Comparison of ENCODE assay signal across 18 cellular contexts in the genomic region with DNA sequence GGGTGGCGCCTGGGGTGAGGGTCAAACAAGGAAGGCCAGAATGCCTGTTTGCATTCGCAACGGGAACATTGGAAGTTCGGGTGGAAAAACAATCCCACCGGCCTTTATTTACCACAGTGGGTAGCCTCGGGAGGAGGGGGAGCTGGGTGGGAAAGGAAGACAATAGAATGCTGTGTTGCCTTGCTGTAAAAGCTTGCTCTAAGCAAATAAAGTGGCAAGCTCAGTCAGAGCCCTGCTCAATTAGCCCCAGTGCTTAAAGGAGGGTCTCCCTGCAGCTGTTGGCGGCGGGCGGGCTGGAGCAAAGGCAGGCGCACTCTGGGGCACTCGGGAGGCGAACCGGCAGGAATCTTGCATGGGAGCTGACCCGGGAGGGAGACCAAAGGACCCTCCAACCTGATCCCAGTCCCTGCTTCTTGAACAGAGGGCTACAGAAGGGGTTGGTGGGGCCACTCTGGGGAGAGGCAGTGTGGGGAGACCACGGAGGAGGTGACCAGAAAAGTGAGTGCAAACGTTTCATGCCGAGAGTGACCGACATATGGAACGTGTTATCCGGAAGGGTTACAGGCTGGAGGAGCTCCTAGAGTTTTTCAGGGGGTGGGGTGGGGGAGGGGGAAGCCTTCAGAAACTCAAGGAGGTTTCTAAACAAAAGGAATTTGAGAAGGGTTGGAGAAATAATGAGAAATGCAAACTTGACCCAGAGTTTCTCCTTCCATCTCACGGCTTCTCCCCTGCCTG. TPM values are rescaled to one million over a fixed set of nuclear protein-coding genes. Genes with fewer than 3 reads are reported as not detected.
DNase-seq lines count a peak whose midpoint lies in the region; TF ChIP-seq lines count a peak whose summit lies in the region.
"Had no signal": no experiment of that assay in that cellular context is flagged by ENCODE, and none has a peak within 500 bp of the region (broad histone marks: within the 10 kb centered on the region; RNA-seq: fewer than 3 reads in every experiment).

No MANE protein-coding gene starts in this region.

- H3K27ac ChIP-seq in H9 (ENCODE audit: insufficient read length, low read depth, low read length) (no peak overlapping the region), fibroblast of lung (ENCODE audit: insufficient read depth, low read length) (no peak overlapping the region), neuronal stem cell (replicated peaks; ENCODE audit: low read length) (peak overlapping the region; percentile 87), mammary epithelial cell (ENCODE audit: insufficient read depth, low read depth, low read length) (no peak overlapping the region)
- H3K27ac ChIP-seq in effector memory CD4-positive, alpha-beta T cell (ENCODE audit: insufficient read depth, low read length, poor library complexity, severe bottlenecking): no peak overlapping the region
- H3K27ac ChIP-seq: gastroesophageal sphincter had no signal

- H3K9me3 Mint-ChIP-seq in H9: no peaks in the 10 kb centered on the region
- H3K9me3 Mint-ChIP-seq in activated CD4-positive, alpha-beta T cell treated with anti-CD3 and anti-CD28 coated beads, Interleukin-2, amount 10 ng/mL, durations not matched to agents 7 days and 5 days: no peaks in the 10 kb centered on the region
- H3K9me3 Mint-ChIP-seq: activated T-cell treated with anti-CD3 and anti-CD28 coated beads, Interleukin-2, amount 50 U/mL, for 24 hours; CD4-positive, CD25-positive, alpha-beta regulatory T cell; effector memory CD8-positive, alpha-beta T cell; IgD-negative memory B cell had no signal

- no peaks in the 10 kb centered on the region for H3K79me2 ChIP-seq in H9 (ENCODE audit: insufficient read depth, low read length)
- H3K79me2 ChIP-seq in fibroblast of lung (ENCODE audit: control insufficient read depth, insufficient read depth, low read length): no peaks in the 10 kb centered on the region
- no peaks in the 10 kb centered on the region for H3K79me2 ChIP-seq in mammary epithelial cell (ENCODE audit: insufficient read depth, low read length)

- no peak overlapping the region for H4K5ac ChIP-seq in H9 (ENCODE audit: insufficient read length, low read depth, low read length)

- H3K4me3 ChIP-seq in fibroblast of lung (replicated peaks in 1 of 4; ENCODE audit: control extremely low read depth in 1 of 4, insufficient read depth in 1 of 4, low read depth in 3 of 4, low read length in 4 of 4) (no peak overlapping the region), neuronal stem cell (ENCODE audit: low read length in 2 of 2) (peak overlapping the region in 1 of 2 donors; percentile 62), mammary epithelial cell (replicated peaks in 1 of 3; ENCODE audit: insufficient read depth in 1 of 3, low read depth in 2 of 3, low read length in 3 of 3) (no peak overlapping the region)
- H3K4me3 ChIP-seq in effector memory CD4-positive, alpha-beta T cell (ENCODE audit: insufficient read depth, low read depth, low read length, poor library complexity, severe bottlenecking): no peak overlapping the region
- H3K4me3 ChIP-seq: gastroesophageal sphincter had no signal

- H3K4ac ChIP-seq in H9 (ENCODE audit: low read depth, low read length) (no peak overlapping the region), neuronal stem cell (ENCODE audit: low read length) (no peak overlapping the region)

- H2BK120ac ChIP-seq in H9 (ENCODE audit: low read depth, low read length, poor library complexity, severe bottlenecking): no peak overlapping the region
- H2BK120ac ChIP-seq in neuronal stem cell (ENCODE audit: low read depth, low read length): no peak overlapping the region

- no CpG with 5 or more reads among the region's 21 CpGs for WGBS in H9 (ENCODE audit: extremely low coverage, insufficient read length, low lambda C conversion rate)
- no CpG with 5 or more reads among the region's 21 CpGs for WGBS in neuronal stem cell (ENCODE audit: extremely low coverage in 2 of 2, insufficient read length in 2 of 2, insufficient replicate concordance in 1 of 2), 2 donors
- WGBS in mammary epithelial cell (ENCODE audit: low coverage, missing lambda C conversion rate): 82% methylated on average over 2 of the region's 21 CpGs

- H3K36me3 Mint-ChIP-seq in H9 (ENCODE audit: insufficient read depth in 1 of 3, low read depth in 3 of 3): no peaks in the 10 kb centered on the region
- H3K36me3 Mint-ChIP-seq in activated CD4-positive, alpha-beta T cell treated with anti-CD3 and anti-CD28 coated beads, Interleukin-2, amount 10 ng/mL, durations not matched to agents 7 days and 5 days (ENCODE audit: low read depth): no peaks in the 10 kb centered on the region
- H3K36me3 Mint-ChIP-seq: CD4-positive, CD25-positive, alpha-beta regulatory T cell; IgD-negative memory B cell had no signal

- no peaks in the 10 kb centered on the region for H3K9me3 ChIP-seq in H9 (ENCODE audit: control insufficient read depth, low read depth, low read length)
- no peaks in the 10 kb centered on the region for H3K9me3 ChIP-seq in fibroblast of lung (ENCODE audit: control insufficient read depth, insufficient read depth, low read depth, low read length)
- H3K9me3 ChIP-seq in neuronal stem cell (replicated peaks in 1 of 2; ENCODE audit: control insufficient read depth in 2 of 2, insufficient read depth in 1 of 2, low read depth in 1 of 2, low read length in 2 of 2): peaks cover 0 to 2% of the 10 kb centered on the region in 2 donors
- H3K9me3 ChIP-seq in effector memory CD4-positive, alpha-beta T cell (ENCODE audit: control insufficient read depth, low read length): no peaks in the 10 kb centered on the region
- no peaks in the 10 kb centered on the region for H3K9me3 ChIP-seq in mammary epithelial cell (replicated peaks; ENCODE audit: insufficient read depth, low read length)
- H3K9me3 ChIP-seq: gastroesophageal sphincter had no signal

- no peak overlapping the region for H3T11ph ChIP-seq in H9 (ENCODE audit: low read length)

- no peak overlapping the region for H3K56ac ChIP-seq in H9 (ENCODE audit: insufficient read length, low read depth, low read length)

- H2BK15ac ChIP-seq in H9 (ENCODE audit: low read depth, low read length): no peak overlapping the region
- no peak overlapping the region for H2BK15ac ChIP-seq in neuronal stem cell (ENCODE audit: low read length)

- H3K4me1 Mint-ChIP-seq in H9: peaks cover 14 to 24% of the 10 kb centered on the region in 2 experiments
- no peaks in the 10 kb centered on the region for H3K4me1 Mint-ChIP-seq in activated CD4-positive, alpha-beta T cell treated with anti-CD3 and anti-CD28 coated beads, Interleukin-2, amount 10 ng/mL, durations not matched to agents 7 days and 5 days
- H3K4me1 Mint-ChIP-seq: CD4-positive, CD25-positive, alpha-beta regulatory T cell had no signal

- H3K23me2 ChIP-seq in H9 (ENCODE audit: insufficient read length, low read depth, low read length, poor library complexity, severe bottlenecking): peaks cover 12% of the 10 kb centered on the region

- no peak for TF ChIP-seq CTCF in H9 (conservative IDR thresholded peaks at IDR 0.05)
- TF ChIP-seq CTCF in fibroblast of lung (conservative IDR thresholded peaks at IDR 0.05 in 1 of 2, IDR thresholded peaks at IDR 0.05 in 1 of 2; ENCODE audit: low read depth in 1 of 2, low read length in 2 of 2): no peak
- TF ChIP-seq CTCF in mammary epithelial cell (conservative IDR thresholded peaks at IDR 0.05 in 1 of 2, IDR thresholded peaks at IDR 0.05 in 1 of 2; ENCODE audit: extremely low read depth in 1 of 2, insufficient read depth in 1 of 2, low read depth in 1 of 2, low read length in 2 of 2): no peak

- dilution Hi-C loops in mammary epithelial cell (cut with HindIII; ENCODE audit: low sequenced_read_pairs): no loop called here

- no peak overlapping the region; a peak in 4 of 5 replicates for H3K4me3 Mint-ChIP-seq in H9
- no peak overlapping the region for H3K4me3 Mint-ChIP-seq in activated CD4-positive, alpha-beta T cell treated with anti-CD3 and anti-CD28 coated beads, Interleukin-2, amount 10 ng/mL, durations not matched to agents 7 days and 5 days
- H3K4me3 Mint-ChIP-seq: activated T-cell treated with anti-CD3 and anti-CD28 coated beads, Interleukin-2, amount 50 U/mL, for 24 hours; CD4-positive, CD25-positive, alpha-beta regulatory T cell; effector memory CD8-positive, alpha-beta T cell; IgD-negative memory B cell had no signal

- H4K91ac ChIP-seq in H9 (ENCODE audit: insufficient read length, low read depth, low read length): no peak overlapping the region
- no peak overlapping the region for H4K91ac ChIP-seq in neuronal stem cell (ENCODE audit: low read depth, low read length, poor library complexity)

- no peak overlapping the region for H3K23ac ChIP-seq in H9 (ENCODE audit: insufficient read length, low read depth, low read length)
- no peak overlapping the region for H3K23ac ChIP-seq in neuronal stem cell (ENCODE audit: low read depth, low read length, poor library complexity)

- in situ Hi-C loops in mammary epithelial cell (cut with MboI; ENCODE audit: low sequenced_read_pairs in 2 of 2): no loop called here

- H3K4me2 ChIP-seq in H9 (ENCODE audit: insufficient read depth, insufficient read length, low read length) (peak overlapping the region; percentile 67), fibroblast of lung (ENCODE audit: extremely low read depth, insufficient read depth, low read length) (peak overlapping the region; percentile 17), neuronal stem cell (ENCODE audit: insufficient read depth, low read length, poor library complexity, severe bottlenecking) (peak overlapping the region; percentile 68), mammary epithelial cell (ENCODE audit: insufficient read depth, low read depth, low read length) (no peak overlapping the region)

- H4K20me1 ChIP-seq in H9 (ENCODE audit: control insufficient read depth, insufficient read depth, insufficient read length) (no peaks in the 10 kb centered on the region), fibroblast of lung (ENCODE audit: control insufficient read depth, extremely low read depth, insufficient read depth, low read length) (no peaks in the 10 kb centered on the region), mammary epithelial cell (ENCODE audit: insufficient read depth, low read length) (no peaks in the 10 kb centered on the region)

- peaks cover 3% of the 10 kb centered on the region; the same call in 1 of the 2 replicates for H3K27me3 ChIP-seq in H9 (ENCODE audit: insufficient read depth, low read length)
- H3K27me3 ChIP-seq in fibroblast of lung (ENCODE audit: control insufficient read depth, insufficient read depth, low read length): no peaks in the 10 kb centered on the region
- H3K27me3 ChIP-seq in neuronal stem cell (ENCODE audit: control insufficient read depth in 3 of 3, insufficient read depth in 3 of 3, low read depth in 1 of 3, low read length in 3 of 3): peaks cover 0 to 45% (median 0%) of the 10 kb centered on the region in 3 experiments
- H3K27me3 ChIP-seq in effector memory CD4-positive, alpha-beta T cell (replicated peaks; ENCODE audit: control insufficient read depth, insufficient read depth, low read length, poor library complexity, severe bottlenecking): peaks cover 4% of the 10 kb centered on the region
- no peaks in the 10 kb centered on the region for H3K27me3 ChIP-seq in mammary epithelial cell (ENCODE audit: insufficient read depth, low read length)

- H3K27me3 Mint-ChIP-seq in H9 (ENCODE audit: low read depth): peaks cover 17% of the 10 kb centered on the region
- H3K27me3 Mint-ChIP-seq in activated CD4-positive, alpha-beta T cell treated with anti-CD3 and anti-CD28 coated beads, Interleukin-2, amount 10 ng/mL, durations not matched to agents 7 days and 5 days: no peaks in the 10 kb centered on the region
- H3K27me3 Mint-ChIP-seq: CD4-positive, CD25-positive, alpha-beta regulatory T cell had no signal

- H3K14ac ChIP-seq in H9 (ENCODE audit: insufficient read depth, low read length) (peak overlapping the region; percentile 92), neuronal stem cell (ENCODE audit: low read length) (no peak overlapping the region)

- H4K8ac ChIP-seq in H9 (replicated peaks; ENCODE audit: insufficient read length, low read depth, low read length) (no peak overlapping the region), neuronal stem cell (ENCODE audit: low read depth, low read length) (no peak overlapping the region)

- intact Hi-C loops in mammary epithelial cell (cut with micrococcal nuclease): no loop called here

- H3K9ac ChIP-seq in H9 (ENCODE audit: extremely low read depth, insufficient read length, low read length) (peak overlapping the region; percentile 27), fibroblast of lung (ENCODE audit: insufficient read depth, low read length) (no peak overlapping the region), neuronal stem cell (ENCODE audit: low read depth, low read length, poor library complexity) (peak overlapping the region; percentile 75), mammary epithelial cell (ENCODE audit: insufficient read depth, low read length) (no peak overlapping the region)

- no peak overlapping the region for H2BK20ac ChIP-seq in H9 (ENCODE audit: low read depth, low read length, poor library complexity, severe bottlenecking)

- DNase-seq in H9 (peak; percentile 65), NCI-H2227 treated with DMSO at 0.1 percent for 48 hours (lab: John Stamatoyannopoulos, UW) (peak; percentile 0), fibroblast of lung (ENCODE audit: low read depth in 2 of 2) (peak; percentile 8 to 17), neuronal stem cell (ENCODE audit: low spot score) (peak; percentile 72), COLO829 (ENCODE audit: low spot score) (no peak), mammary epithelial cell (no peak)
- DNase-seq in effector memory CD4-positive, alpha-beta T cell: no peak
- DNase-seq in activated CD4-positive, alpha-beta T cell treated with anti-CD3 and anti-CD28 coated beads, Interleukin-2, amount 10 ng/mL, durations not matched to agents 7 days and 5 days: no peak
- DNase-seq: activated CD4-positive, alpha-beta T cell treated with anti-CD3 and anti-CD28 coated beads for 1 hour; activated T-cell treated with anti-CD3 and anti-CD28 coated beads, Interleukin-2, amount 50 U/mL, for 24 hours; CD4-positive, CD25-positive, alpha-beta regulatory T cell; effector memory CD8-positive, alpha-beta T cell; left ventricle myocardium superior; NCI-H1048; OCI-M1 had no signal

- CTCF ChIA-PET in mammary epithelial cell (lab: Charles Lee; ENCODE audit: low non-redundant PET): no interaction called here
- CTCF ChIA-PET in activated CD4-positive, alpha-beta T cell treated with anti-CD3 and anti-CD28 coated beads, Interleukin-2, amount 10 ng/mL, durations not matched to agents 7 days and 5 days (lab: Charles Lee): no interaction called here

- no peak overlapping the region for H2BK12ac ChIP-seq in H9 (ENCODE audit: insufficient read length, low read depth, low read length)
- H2BK12ac ChIP-seq in neuronal stem cell (ENCODE audit: low read length): peak overlapping the region; percentile 67

- POLR2A ChIA-PET in activated CD4-positive, alpha-beta T cell treated with anti-CD3 and anti-CD28 coated beads, Interleukin-2, amount 10 ng/mL, durations not matched to agents 7 days and 5 days (lab: Charles Lee): no interaction called here

- H3K18ac ChIP-seq in H9 (ENCODE audit: insufficient read length, low read depth, low read length): peak overlapping the region; percentile 49
- peak overlapping the region; percentile 95 for H3K18ac ChIP-seq in neuronal stem cell (ENCODE audit: low read length)

- H2AFZ ChIP-seq in H9 (ENCODE audit: low read length): peak overlapping the region; percentile 49
- no peak overlapping the region for H2AFZ ChIP-seq in fibroblast of lung (ENCODE audit: low read length)
- peak overlapping the region; percentile 82 for H2AFZ ChIP-seq in neuronal stem cell (ENCODE audit: low read length)
- H2AFZ ChIP-seq in mammary epithelial cell (ENCODE audit: low read depth, low read length): no peak overlapping the region

- H3K27ac Mint-ChIP-seq in H9: peak overlapping the region; percentile 82 to 85 (median 84); a peak in 6 of 7 replicates
- H3K27ac Mint-ChIP-seq in activated CD4-positive, alpha-beta T cell treated with anti-CD3 and anti-CD28 coated beads, Interleukin-2, amount 10 ng/mL, durations not matched to agents 7 days and 5 days: no peak overlapping the region
- H3K27ac Mint-ChIP-seq: activated T-cell treated with anti-CD3 and anti-CD28 coated beads, Interleukin-2, amount 50 U/mL, for 24 hours; CD4-positive, CD25-positive, alpha-beta regulatory T cell; effector memory CD8-positive, alpha-beta T cell; IgD-negative memory B cell had no signal

- H2AK5ac ChIP-seq in H9 (ENCODE audit: insufficient read length, low read length) (no peak overlapping the region), neuronal stem cell (ENCODE audit: low read depth, low read length) (no peak overlapping the region)

- no peak overlapping the region for H2BK5ac ChIP-seq in H9 (ENCODE audit: insufficient read length, low read length)
- H2BK5ac ChIP-seq in neuronal stem cell (ENCODE audit: low read length): peak overlapping the region; percentile 53

- H3K4me1 ChIP-seq in H9 (ENCODE audit: insufficient read depth, low read length): no peaks in the 10 kb centered on the region; the same call in 1 of the 2 replicates
- H3K4me1 ChIP-seq in fibroblast of lung (ENCODE audit: control insufficient read depth, extremely low read depth, insufficient read depth, low read length): peaks cover 6% of the 10 kb centered on the region
- H3K4me1 ChIP-seq in neuronal stem cell (ENCODE audit: control insufficient read depth in 2 of 2, insufficient read depth in 1 of 2, low read depth in 1 of 2, low read length in 2 of 2): peaks cover 4 to 21% of the 10 kb centered on the region in 2 donors
- H3K4me1 ChIP-seq in effector memory CD4-positive, alpha-beta T cell (ENCODE audit: control insufficient read depth, insufficient read depth, low read length, poor library complexity, severe bottlenecking): no peaks in the 10 kb centered on the region
- no peaks in the 10 kb centered on the region for H3K4me1 ChIP-seq in mammary epithelial cell (ENCODE audit: insufficient read depth, low read length)
- H3K4me1 ChIP-seq: gastroesophageal sphincter had no signal

- no peaks in the 10 kb centered on the region for H3K79me1 ChIP-seq in H9 (ENCODE audit: insufficient read depth, low read depth, low read length, poor library complexity, severe bottlenecking)
- H3K79me1 ChIP-seq in neuronal stem cell (ENCODE audit: low read depth, low read length): peaks cover 5% of the 10 kb centered on the region

- H3K36me3 ChIP-seq in fibroblast of lung (ENCODE audit: control insufficient read depth, insufficient read depth, low read length) (no peaks in the 10 kb centered on the region), neuronal stem cell (replicated peaks in 1 of 2; ENCODE audit: control insufficient read depth in 2 of 2, insufficient read depth in 2 of 2, low read length in 2 of 2) (no peaks in the 10 kb centered on the region), mammary epithelial cell (ENCODE audit: insufficient read depth, low read length) (no peaks in the 10 kb centered on the region)
- no peaks in the 10 kb centered on the region for H3K36me3 ChIP-seq in effector memory CD4-positive, alpha-beta T cell (ENCODE audit: control insufficient read depth, insufficient read depth, low read length)
- H3K36me3 ChIP-seq: gastroesophageal sphincter had no signal

- BruUV-seq in mammary epithelial cell (replicated peaks; lab: Mats Ljungman, UMichigan): no TSS peak

RNA-seq across cellular contexts. Expression of a gene that starts 48.5 kb away (rescaled TPM):
- total RNA-seq in H9 (2021): 0.48 TPM in 2 replicates
- total RNA-seq in fibroblast of lung: 1.5 and 5.9 TPM in 2 replicates
- 11.2 and 12.5 TPM in 2 replicates for polyA plus RNA-seq in fibroblast of lung
- polyA plus RNA-seq in fibroblast of lung (2012): 9.5 and 10.2 TPM in 2 replicates
- polyA minus RNA-seq in fibroblast of lung (ENCODE audit: low replicate concordance): 13.3 and 14.7 TPM in 2 replicates
- 6.3 TPM for polyA plus RNA-seq in neuronal stem cell (2013, experiment 1 of 2)
- 5.6 TPM for polyA plus RNA-seq in neuronal stem cell (2013, experiment 2 of 2)
- not detected for total RNA-seq in mammary epithelial cell
- polyA plus RNA-seq in mammary epithelial cell: not detected
- not detected for polyA minus RNA-seq in mammary epithelial cell
- not detected for total RNA-seq in activated CD4-positive, alpha-beta T cell treated with anti-CD3 and anti-CD28 coated beads, Interleukin-2, amount 10 ng/mL, durations not matched to agents 7 days and 5 days
- total RNA-seq: CD4-positive, CD25-positive, alpha-beta regulatory T cell; subcutaneous adipose tissue had no signal
- polyA plus RNA-seq: CD4-positive, CD25-positive, alpha-beta regulatory T cell; IgD-negative memory B cell had no signal

Comparison
In these comparisons a context has a peak if more than half of its experiments do, and no peak if none do; other contexts are left out.
1. DNase-seq: peak in H9 (single experiment), NCI-H2227 treated with DMSO at 0.1 percent for 48 hours (single experiment), fibroblast of lung (2 of 2) and neuronal stem cell (single experiment); none in COLO829 (single experiment), effector memory CD4-positive, alpha-beta T cell (0 of 3), mammary epithelial cell (single experiment) and activated CD4-positive, alpha-beta T cell treated with anti-CD3 and anti-CD28 coated beads, Interleukin-2, amount 10 ng/mL, durations not matched to agents 7 days and 5 days (single experiment).
2. H2AFZ ChIP-seq: peak in H9 (single experiment) and neuronal stem cell (single experiment); none in fibroblast of lung (single experiment) and mammary epithelial cell (single experiment).
3. H3K9ac ChIP-seq: peak in H9 (single experiment) and neuronal stem cell (single experiment); none in fibroblast of lung (single experiment) and mammary epithelial cell (single experiment).